In genomic region chr1:203954788-203955552, GRCh38 we compare ENCODE assay signal across 17 cellular contexts.
DNase-seq lines count a peak whose midpoint lies in the region; ATAC-seq and TF ChIP-seq lines count a peak whose summit lies in the region.
"Had no signal": no experiment of that assay in that cellular context is flagged by ENCODE, and none has a peak within 500 bp of the region (broad histone marks: within the 10 kb centered on the region; RNA-seq: fewer than 3 reads in every experiment).

No MANE protein-coding gene starts in this region.

- H3K36me3 ChIP-seq in mammary epithelial cell (ENCODE audit: insufficient read depth, low read length): no peaks in the 10 kb centered on the region
- H3K36me3 ChIP-seq: gastroesophageal sphincter, ovary, sigmoid colon had no signal

- intact Hi-C loops in mammary epithelial cell (cut with micrococcal nuclease): no loop called here

- H3K4me1 ChIP-seq in mammary epithelial cell (ENCODE audit: insufficient read depth, low read length): no peaks in the 10 kb centered on the region
- H3K4me1 ChIP-seq: gastroesophageal sphincter, sigmoid colon had no signal

- H3K27ac Mint-ChIP-seq in progenitor cell of endocrine pancreas: no peak overlapping the region
- H3K27ac Mint-ChIP-seq: activated naive CD4-positive, alpha-beta T cell treated with anti-CD3 and anti-CD28 coated beads, Interleukin-2, amount 50 U/mL, for 24 hours; memory B cell had no signal

- no peak overlapping the region for H2AFZ ChIP-seq in mammary epithelial cell (ENCODE audit: low read depth, low read length)

- no peak overlapping the region for H3K9ac ChIP-seq in mammary epithelial cell (ENCODE audit: insufficient read depth, low read length)

- H3K79me2 ChIP-seq in mammary epithelial cell (ENCODE audit: insufficient read depth, low read length): no peaks in the 10 kb centered on the region

- no peak overlapping the region for H3K4me3 ChIP-seq in Jurkat, Clone E6-1 (ENCODE audit: low read length)
- H3K4me3 ChIP-seq in choroid plexus epithelial cell (ENCODE audit: low read depth, low read length): no peak overlapping the region
- H3K4me3 ChIP-seq in mammary epithelial cell (replicated peaks in 1 of 3; ENCODE audit: insufficient read depth in 1 of 3, low read depth in 2 of 3, low read length in 3 of 3): no peak overlapping the region
- H3K4me3 ChIP-seq: gastroesophageal sphincter, ovary, sigmoid colon had no signal

- ATAC-seq in HG03135 (IDR thresholded peaks at IDR 0.05; ENCODE audit: unreplicated experiment): no peak
- ATAC-seq: gastroesophageal sphincter, Panc1 had no signal

- no peak overlapping the region for H3K4me2 ChIP-seq in mammary epithelial cell (ENCODE audit: insufficient read depth, low read depth, low read length)

- H3K27me3 Mint-ChIP-seq in progenitor cell of endocrine pancreas: no peaks in the 10 kb centered on the region

- no peaks in the 10 kb centered on the region for H4K20me1 ChIP-seq in mammary epithelial cell (ENCODE audit: insufficient read depth, low read length)

- no peak overlapping the region for H3K27ac ChIP-seq in mammary epithelial cell (ENCODE audit: insufficient read depth, low read depth, low read length)
- H3K27ac ChIP-seq: gastroesophageal sphincter, ovary, sigmoid colon had no signal

- H3K9me3 Mint-ChIP-seq in progenitor cell of endocrine pancreas (ENCODE audit: low read depth): peaks cover 37% of the 10 kb centered on the region

- in situ Hi-C loops in mammary epithelial cell (cut with MboI; ENCODE audit: low sequenced_read_pairs in 2 of 2): no loop called here

- H3K9me3 ChIP-seq in mammary epithelial cell (replicated peaks; ENCODE audit: insufficient read depth, low read length): peaks cover 6% of the 10 kb centered on the region
- H3K9me3 ChIP-seq: ovary had no signal

- H3K4me1 Mint-ChIP-seq in progenitor cell of endocrine pancreas (ENCODE audit: low read depth): no peaks in the 10 kb centered on the region
- H3K4me1 Mint-ChIP-seq: activated naive CD4-positive, alpha-beta T cell treated with anti-CD3 and anti-CD28 coated beads, Interleukin-2, amount 50 U/mL, for 24 hours; memory B cell had no signal

- dilution Hi-C loops in mammary epithelial cell (cut with HindIII; ENCODE audit: low sequenced_read_pairs): no loop called here

- TF ChIP-seq CTCF in choroid plexus epithelial cell (conservative IDR thresholded peaks at IDR 0.05; ENCODE audit: low read depth, low read length): no peak
- no peak for TF ChIP-seq CTCF in mammary epithelial cell (conservative IDR thresholded peaks at IDR 0.05 in 1 of 2, IDR thresholded peaks at IDR 0.05 in 1 of 2; ENCODE audit: extremely low read depth in 1 of 2, insufficient read depth in 1 of 2, low read depth in 1 of 2, low read length in 2 of 2)
- no peak for TF ChIP-seq CTCF in progenitor cell of endocrine pancreas (IDR thresholded peaks at IDR 0.05; ENCODE audit: unreplicated experiment)

- CTCF ChIA-PET in mammary epithelial cell (lab: Charles Lee; ENCODE audit: low non-redundant PET): no interaction called here

- no peak overlapping the region for H3K4me3 Mint-ChIP-seq in progenitor cell of endocrine pancreas (ENCODE audit: low read depth)
- H3K4me3 Mint-ChIP-seq: activated naive CD4-positive, alpha-beta T cell treated with anti-CD3 and anti-CD28 coated beads, Interleukin-2, amount 50 U/mL, for 24 hours; memory B cell had no signal

- H3K27me3 ChIP-seq in mammary epithelial cell (ENCODE audit: insufficient read depth, low read length): no peaks in the 10 kb centered on the region
- H3K27me3 ChIP-seq: gastroesophageal sphincter, ovary, sigmoid colon had no signal

- WGBS in mammary epithelial cell (ENCODE audit: low coverage, missing lambda C conversion rate): 88% methylated on average over 4 of the region's 5 CpGs

- peak; percentile 75 for DNase-seq in AML-193 (lab: John Stamatoyannopoulos, UW)
- peak; percentile 27 for DNase-seq in Jurkat, Clone E6-1 (ENCODE audit: low read depth, low spot score)
- DNase-seq in OCI-M1 (lab: John Stamatoyannopoulos, UW): peak; percentile 95
- DNase-seq in choroid plexus epithelial cell (ENCODE audit: low read depth): peak; percentile 6
- no peak for DNase-seq in activated CD4-positive, CD25-positive, alpha-beta regulatory T cell treated with anti-CD3 and anti-CD28 coated beads, Interleukin-2, amount 50 U/mL, for 72 hours
- DNase-seq in mammary epithelial cell: no peak
- no peak for DNase-seq in progenitor cell of endocrine pancreas (ENCODE audit: low spot score, unreplicated experiment)
- DNase-seq: effector CD4-positive, alpha-beta T cell; NCI-H1048; ovary; sigmoid colon; substantia nigra had no signal

- no TSS peak for BruUV-seq in mammary epithelial cell (replicated peaks; lab: Mats Ljungman, UMichigan)

- peaks cover 5% of the 10 kb centered on the region for H3K36me3 Mint-ChIP-seq in progenitor cell of endocrine pancreas (ENCODE audit: insufficient read depth)

Comparison
In these comparisons a context has a peak if more than half of its experiments do, and no peak if none do; other contexts are left out.
1. DNase-seq: peak in AML-193 (2 of 2), Jurkat, Clone E6-1 (single experiment), OCI-M1 (single experiment) and choroid plexus epithelial cell (single experiment); none in activated CD4-positive, CD25-positive, alpha-beta regulatory T cell treated with anti-CD3 and anti-CD28 coated beads, Interleukin-2, amount 50 U/mL, for 72 hours (single experiment), mammary epithelial cell (single experiment) and progenitor cell of endocrine pancreas (single experiment).